In the genomic region with DNA sequence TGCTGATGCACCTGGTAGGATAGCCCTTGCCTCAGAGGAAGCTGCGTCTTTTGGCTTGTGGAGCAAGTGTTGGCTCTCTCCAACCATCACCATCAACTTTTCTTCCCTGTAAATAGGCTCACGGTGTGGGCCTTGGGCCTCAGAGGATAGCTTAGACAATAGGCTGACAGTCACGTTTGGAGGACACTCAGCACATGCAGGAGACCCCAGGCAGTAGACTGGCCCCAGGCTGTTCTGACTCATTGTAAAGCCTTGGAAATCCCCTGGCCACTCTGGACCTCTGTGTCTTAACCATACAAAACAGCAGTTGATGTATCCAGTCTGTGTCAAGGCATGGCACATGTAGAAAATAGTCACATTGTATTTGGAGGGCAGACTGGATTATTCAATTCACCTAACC, we compare ENCODE assay signal across 2 cellular contexts.
TF ChIP-seq lines count a peak whose summit lies in the region.

No MANE protein-coding gene starts in this region.

TF ChIP-seq in K562, 482 proteins besides CTCF, POLR2A, EP300 and RAD21:
- TF ChIP-seq POLR2AphosphoS5 (IDR thresholded peaks at IDR 0.05; ENCODE audit: control insufficient read depth, insufficient read depth, low read depth, low read length) (0 out of 2 replicates have a peak, but pooled peaks have one; percentile 15), BRF1 (IDR thresholded peaks at IDR 0.05; ENCODE audit: borderline replicate concordance, extremely low read depth, insufficient read length) (no peak)

TF ChIP-seq in HepG2, 621 proteins besides CTCF, POLR2A, EP300 and RAD21:
- TF ChIP-seq JDP2 (CRISPR knock-in tag; IDR thresholded peaks at IDR 0.05; ENCODE audit: borderline replicate concordance) (no peak), NFE2L2 (IDR thresholded peaks at IDR 0.05; ENCODE audit: low read length) (no peak), KLF9 (CRISPR knock-in tag; IDR thresholded peaks at IDR 0.05; ENCODE audit: low read depth) (no peak), PAX8 (CRISPR knock-in tag; IDR thresholded peaks at IDR 0.05; ENCODE audit: borderline replicate concordance) (no peak), NR2F1 (CRISPR knock-in tag; IDR thresholded peaks at IDR 0.05) (no peak), ZNF121 (CRISPR knock-in tag; IDR thresholded peaks at IDR 0.05) (no peak), FIP1L1 (IDR thresholded peaks at IDR 0.05; ENCODE audit: borderline replicate concordance, insufficient read depth, low read depth, low read length) (no peak), ZNF737 (CRISPR knock-in tag; IDR thresholded peaks at IDR 0.05; ENCODE audit: borderline replicate concordance) (no peak), ZSCAN25 (CRISPR knock-in tag; IDR thresholded peaks at IDR 0.05) (no peak), NFE2L1 (CRISPR knock-in tag; IDR thresholded peaks at IDR 0.05; ENCODE audit: borderline replicate concordance) (no peak), ZNF678 (CRISPR knock-in tag; IDR thresholded peaks at IDR 0.05) (no peak), ZNF530 (CRISPR knock-in tag; IDR thresholded peaks at IDR 0.05; ENCODE audit: low read depth) (no peak)
- TF ChIP-seq, protein P1, sequence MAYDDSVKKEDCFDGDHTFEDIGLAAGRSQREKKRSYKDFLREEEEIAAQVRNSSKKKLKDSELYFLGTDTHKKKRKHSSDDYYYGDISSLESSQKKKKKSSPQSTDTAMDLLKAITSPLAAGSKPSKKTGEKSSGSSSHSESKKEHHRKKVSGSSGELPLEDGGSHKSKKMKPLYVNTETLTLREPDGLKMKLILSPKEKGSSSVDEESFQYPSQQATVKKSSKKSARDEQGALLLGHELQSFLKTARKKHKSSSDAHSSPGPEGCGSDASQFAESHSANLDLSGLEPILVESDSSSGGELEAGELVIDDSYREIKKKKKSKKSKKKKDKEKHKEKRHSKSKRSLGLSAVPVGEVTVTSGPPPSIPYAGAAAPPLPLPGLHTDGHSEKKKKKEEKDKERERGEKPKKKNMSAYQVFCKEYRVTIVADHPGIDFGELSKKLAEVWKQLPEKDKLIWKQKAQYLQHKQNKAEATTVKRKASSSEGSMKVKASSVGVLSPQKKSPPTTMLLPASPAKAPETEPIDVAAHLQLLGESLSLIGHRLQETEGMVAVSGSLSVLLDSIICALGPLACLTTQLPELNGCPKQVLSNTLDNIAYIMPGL (CRISPR knock-in tag; IDR thresholded peaks at IDR 0.05; ENCODE audit: borderline replicate concordance in 1 of 2, low read depth in 1 of 2) = no peak
